In the genomic region with DNA sequence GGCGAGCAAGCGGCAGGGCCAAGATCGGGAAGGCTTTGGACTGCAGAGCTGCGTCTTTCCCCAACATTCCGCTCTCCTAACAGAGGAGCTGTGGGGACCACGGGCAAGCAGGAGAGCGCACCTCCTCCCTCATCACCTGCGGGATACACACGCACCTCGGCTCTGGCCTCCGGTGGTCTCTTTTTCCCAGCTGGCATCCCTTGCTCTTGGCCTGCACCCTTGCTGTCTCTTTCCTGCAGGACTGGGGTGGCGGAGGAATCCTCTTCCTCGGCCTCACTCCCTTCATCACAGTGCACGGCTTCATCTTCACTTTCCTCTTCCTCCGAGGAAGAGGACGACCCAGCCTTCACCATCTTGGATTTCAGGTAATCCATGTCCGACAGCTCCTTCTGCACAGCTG, we compare ENCODE assay signal across 24 cellular contexts.
"Had no signal": no experiment of that assay in that cellular context is flagged by ENCODE, and none has a peak within 500 bp of the region (broad histone marks: within the 10 kb centered on the region; RNA-seq: fewer than 3 reads in every experiment).

No MANE protein-coding gene starts in this region.

- ATAC-seq: effector memory CD8-positive, alpha-beta T cell; esophagus mucosa; foreskin keratinocyte; gastrocnemius medialis; gastroesophageal sphincter; heart left ventricle had no signal

- H3K4me1 Mint-ChIP-seq: endodermal cell had no signal

- DNase-seq: colonic mucosa; cortex of kidney; dermis blood vessel endothelial cell; dorsolateral prefrontal cortex; effector CD4-positive, alpha-beta T cell; effector CD8-positive, alpha-beta T cell; effector memory CD4-positive, alpha-beta T cell; effector memory CD8-positive, alpha-beta T cell; endodermal cell; erythroblast; esophagus squamous epithelium; foreskin fibroblast; foreskin keratinocyte; foreskin melanocyte; gastrocnemius medialis; glutamatergic neuron; head of caudate nucleus; heart left ventricle had no signal

- H3K27ac Mint-ChIP-seq: dendritic cell treated with granulocyte-macrophage colony-stimulating factor and Interleukin-4, amounts not matched to agents 40 ng/mL and 50 ng/mL, for 4 days; endodermal cell had no signal

- H3K27me3 ChIP-seq: colonic mucosa, dorsolateral prefrontal cortex, esophagus muscularis mucosa, esophagus squamous epithelium, foreskin keratinocyte, gastrocnemius medialis, gastroesophageal sphincter, heart left ventricle had no signal

- H3K4me3 ChIP-seq: colonic mucosa, coronary artery, dorsolateral prefrontal cortex, esophagus muscularis mucosa, esophagus squamous epithelium, gastrocnemius medialis, gastroesophageal sphincter, heart left ventricle had no signal

- H3K9me3 ChIP-seq: colonic mucosa, esophagus muscularis mucosa, esophagus squamous epithelium, gastrocnemius medialis, gastroesophageal sphincter, heart left ventricle had no signal

- H3K4me1 ChIP-seq: colonic mucosa, esophagus muscularis mucosa, foreskin keratinocyte, gastrocnemius medialis, gastroesophageal sphincter, heart left ventricle had no signal

- H3K27me3 Mint-ChIP-seq: dendritic cell treated with granulocyte-macrophage colony-stimulating factor and Interleukin-4, amounts not matched to agents 40 ng/mL and 50 ng/mL, for 4 days; effector memory CD8-positive, alpha-beta T cell had no signal

- H3K27ac ChIP-seq: colonic mucosa, coronary artery, dorsolateral prefrontal cortex, epithelial cell of prostate, esophagus muscularis mucosa, esophagus squamous epithelium, foreskin keratinocyte, gastrocnemius medialis, gastroesophageal sphincter, heart left ventricle had no signal

- H3K9me3 Mint-ChIP-seq: dendritic cell treated with granulocyte-macrophage colony-stimulating factor and Interleukin-4, amounts not matched to agents 40 ng/mL and 50 ng/mL, for 4 days; effector memory CD8-positive, alpha-beta T cell; endodermal cell had no signal

- H3K4me3 Mint-ChIP-seq: dendritic cell treated with granulocyte-macrophage colony-stimulating factor and Interleukin-4, amounts not matched to agents 40 ng/mL and 50 ng/mL, for 4 days; effector memory CD8-positive, alpha-beta T cell; endodermal cell had no signal
